ENCODE assay signal across 22 cellular contexts in genomic region chr5:173441053-173441628, GRCh38.
"Had no signal": no experiment of that assay in that cellular context is flagged by ENCODE, and none has a peak within 500 bp of the region (broad histone marks: within the 10 kb centered on the region; RNA-seq: fewer than 3 reads in every experiment).

No MANE protein-coding gene starts in this region.

- H3K4me3 ChIP-seq: SJSA1, SK-N-MC had no signal

- DNase-seq: KBM-7, MV-4-11, NCI-H1048, NCI-H1105, NCI-H1417, NCI-H1436 treated with DMSO at 0.1 percent for 48 hours, NCI-H187, NCI-H2029, NCI-H2081 treated with DMSO at 0.1 percent for 48 hours, NCI-H2171, NCI-H226, NCI-H446, NCI-H510A, NCI-H524 treated with DMSO at 0.1 percent for 48 hours, NCI-H69, NCI-H774, Right ventricle myocardium superior, RPMI8226, SIG-M5 had no signal

- H3K36me3 ChIP-seq: SJSA1 had no signal

- H3K27me3 ChIP-seq: SJSA1 had no signal

- H3K27ac ChIP-seq: HL-60, SJSA1, SK-N-MC had no signal

- H3K4me1 ChIP-seq: SJSA1 had no signal
